39 cellular contexts compared by ENCODE assay signal in the genomic region with DNA sequence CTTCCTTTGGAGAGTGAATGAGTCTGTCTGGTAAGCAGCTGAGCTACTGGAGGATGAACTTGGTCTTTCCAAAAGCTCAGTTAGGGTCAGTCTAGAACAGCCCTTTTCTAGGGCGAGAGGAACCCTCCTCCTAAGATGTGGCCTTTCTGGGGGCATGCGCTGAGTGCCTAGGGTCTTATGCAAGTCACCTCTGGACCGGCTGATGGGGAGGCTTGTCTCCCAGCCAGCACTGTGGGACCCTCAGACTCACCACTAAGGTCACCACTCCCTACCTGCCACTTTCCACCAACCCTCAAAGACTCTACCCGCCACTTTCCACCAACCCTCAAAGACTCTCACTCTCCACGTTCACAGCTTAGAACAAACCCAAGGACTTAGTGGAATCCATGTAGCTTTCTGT.
"Had no signal": no experiment of that assay in that cellular context is flagged by ENCODE, and none has a peak within 500 bp of the region (broad histone marks: within the 10 kb centered on the region; RNA-seq: fewer than 3 reads in every experiment).

No MANE protein-coding gene starts in this region.

- H3K27me3 Mint-ChIP-seq: activated naive CD4-positive, alpha-beta T cell treated with anti-CD3 and anti-CD28 coated beads, Interleukin-2, amount 10 ng/mL, durations not matched to agents 7 days and 5 days; activated naive CD4-positive, alpha-beta T cell treated with anti-CD3 and anti-CD28 coated beads, Interleukin-2, amount 50 U/mL, for 24 hours; activated naive CD8-positive, alpha-beta T cell; activated naive CD8-positive, alpha-beta T cell treated with anti-CD3 and anti-CD28 coated beads for 36 hours; activated naive CD8-positive, alpha-beta T cell treated with anti-CD3 and anti-CD28 coated beads, Interleukin-2, amount 10 ng/mL, durations not matched to agents 7 days and 5 days; activated naive CD8-positive, alpha-beta T cell treated with anti-CD3 and anti-CD28 coated beads, Interleukin-2, amount 50 U/mL, for 24 hours; activated T-cell treated with anti-CD3 and anti-CD28 coated beads, Interleukin-2, amount 50 U/mL, for 24 hours; activated T-helper 17 cell treated with anti-CD3 and anti-CD28 coated beads, Interleukin-2, amount 50 U/mL, for 72 hours; central memory CD8-positive, alpha-beta T cell had no signal

- H3K36me3 ChIP-seq: brain microvascular endothelial cell, breast epithelium, cardiac muscle cell had no signal

- H3K27ac Mint-ChIP-seq: activated naive CD4-positive, alpha-beta T cell treated with anti-CD3 and anti-CD28 coated beads for 36 hours; activated naive CD4-positive, alpha-beta T cell treated with anti-CD3 and anti-CD28 coated beads, Interleukin-2, amount 10 ng/mL, durations not matched to agents 7 days and 5 days; activated naive CD4-positive, alpha-beta T cell treated with anti-CD3 and anti-CD28 coated beads, Interleukin-2, amount 50 U/mL, for 24 hours; activated naive CD8-positive, alpha-beta T cell; activated naive CD8-positive, alpha-beta T cell treated with anti-CD3 and anti-CD28 coated beads for 36 hours; activated naive CD8-positive, alpha-beta T cell treated with anti-CD3 and anti-CD28 coated beads, Interleukin-2, amount 10 ng/mL, durations not matched to agents 7 days and 5 days; activated naive CD8-positive, alpha-beta T cell treated with anti-CD3 and anti-CD28 coated beads, Interleukin-2, amount 50 U/mL, for 24 hours; activated T-cell treated with anti-CD3 and anti-CD28 coated beads, Interleukin-2, amount 50 U/mL, for 24 hours; activated T-cell treated with anti-CD3 and anti-CD28 coated beads, Interleukin-2, amount 50 U/mL, for 72 hours; activated T-helper 1 cell treated with anti-CD3 and anti-CD28 coated beads, Interleukin-12 subunit alpha, Interleukin-12 subunit beta, Interleukin-2, Interleukin-4 antibody, amounts not matched to agents 30 ng/mL and 10 ng/mL and 1 ng/mL, durations not matched to agents 14 hours and 24 hours and 36 hours; activated T-helper 17 cell treated with anti-CD3 and anti-CD28 coated beads, Interleukin-2, amount 50 U/mL, for 72 hours; activated T-helper 2 cell treated with anti-CD3 and anti-CD28 coated beads, Interferon-gamma antibody, Interleukin-2, Interleukin-4, amounts not matched to agents 10 μg/mL and 5 μg/mL and 100 μg/mL, durations not matched to agents 14 hours and 24 hours and 36 hours; brain had no signal

- H3K9me3 Mint-ChIP-seq: activated naive CD4-positive, alpha-beta T cell treated with anti-CD3 and anti-CD28 coated beads, Interleukin-2, amount 50 U/mL, for 24 hours had no signal

- ATAC-seq: activated naive CD4-positive, alpha-beta T cell treated with anti-CD3 and anti-CD28 coated beads, Interleukin-2, amount 50 U/mL, for 72 hours; activated naive CD8-positive, alpha-beta T cell treated with anti-CD3 and anti-CD28 coated beads, Interleukin-2, amount 50 U/mL, for 24 hours; activated T-cell treated with anti-CD3 and anti-CD28 coated beads, Interleukin-2, amount 50 U/mL, for 4 hours; activated T-cell treated with anti-CD3 and anti-CD28 coated beads, Interleukin-2, amount 50 U/mL, for 72 hours; activated T-helper 17 cell treated with anti-CD3 and anti-CD28 coated beads, Interleukin-2, amount 50 U/mL, for 72 hours; body of pancreas had no signal

- H3K4me1 Mint-ChIP-seq: activated naive CD4-positive, alpha-beta T cell treated with anti-CD3 and anti-CD28 coated beads, Interleukin-2, amount 10 ng/mL, durations not matched to agents 7 days and 5 days; activated naive CD4-positive, alpha-beta T cell treated with anti-CD3 and anti-CD28 coated beads, Interleukin-2, amount 50 U/mL, for 24 hours; activated naive CD8-positive, alpha-beta T cell treated with anti-CD3 and anti-CD28 coated beads for 36 hours; activated naive CD8-positive, alpha-beta T cell treated with anti-CD3 and anti-CD28 coated beads, Interleukin-2, amount 50 U/mL, for 24 hours; activated T-helper 17 cell treated with anti-CD3 and anti-CD28 coated beads, Interleukin-2, amount 50 U/mL, for 72 hours; brain had no signal

- H3K27ac ChIP-seq: adrenal gland, ascending aorta, body of pancreas, brain microvascular endothelial cell, breast epithelium, cardiac muscle cell had no signal

- H3K4me3 ChIP-seq: adrenal gland, ascending aorta, body of pancreas, breast epithelium, cardiac muscle cell had no signal

- DNase-seq: activated effector memory CD4-positive, alpha-beta T cell treated with anti-CD3 and anti-CD28 coated beads, Interleukin-2, amount 50 U/mL, for 16 hours; activated effector memory CD4-positive, alpha-beta T cell treated with Interleukin-2 at 50 U/mL for 16 hours; activated gamma-delta T cell; activated gamma-delta T cell treated with Interleukin-2 at 50 U/mL for 16 hours; activated naive CD4-positive, alpha-beta T cell; activated naive CD4-positive, alpha-beta T cell treated with anti-CD3 and anti-CD28 coated beads for 36 hours; activated naive CD4-positive, alpha-beta T cell treated with anti-CD3 and anti-CD28 coated beads, Interleukin-2, amount 10 ng/mL, durations not matched to agents 7 days and 5 days; activated naive CD4-positive, alpha-beta T cell treated with anti-CD3 and anti-CD28 coated beads, Interleukin-2, amount 50 U/mL, for 16 hours; activated naive CD4-positive, alpha-beta T cell treated with Interleukin-2 at 50 U/mL for 16 hours; activated naive CD8-positive, alpha-beta T cell treated with anti-CD3 and anti-CD28 coated beads for 36 hours; activated naive CD8-positive, alpha-beta T cell treated with anti-CD3 and anti-CD28 coated beads, Interleukin-2, amount 10 ng/mL, durations not matched to agents 7 days and 5 days; activated naive CD8-positive, alpha-beta T cell treated with anti-CD3 and anti-CD28 coated beads, Interleukin-2, amount 50 U/mL, for 24 hours; activated T-cell treated with anti-CD3 and anti-CD28 coated beads, Interleukin-2, amount 50 U/mL, for 1 hour; activated T-cell treated with anti-CD3 and anti-CD28 coated beads, Interleukin-2, amount 50 U/mL, for 24 hours; activated T-cell treated with anti-CD3 and anti-CD28 coated beads, Interleukin-2, amount 50 U/mL, for 4 hours; activated T-cell treated with anti-CD3 and anti-CD28 coated beads, Interleukin-2, amount 50 U/mL, for 48 hours; activated T-cell treated with anti-CD3 and anti-CD28 coated beads, Interleukin-2, amount 50 U/mL, for 72 hours; adrenal gland; amniotic stem cell; amygdala; anterior cingulate cortex; body of pancreas; brain microvascular endothelial cell; caudate nucleus; central memory CD4-positive, alpha-beta T cell; cerebellar nuclear complex had no signal

- H3K4me1 ChIP-seq: adrenal gland, ascending aorta, body of pancreas, breast epithelium had no signal

- H3K4me3 Mint-ChIP-seq: activated naive CD4-positive, alpha-beta T cell treated with anti-CD3 and anti-CD28 coated beads for 36 hours; activated naive CD4-positive, alpha-beta T cell treated with anti-CD3 and anti-CD28 coated beads, Interleukin-2, amount 10 ng/mL, durations not matched to agents 7 days and 5 days; activated naive CD4-positive, alpha-beta T cell treated with anti-CD3 and anti-CD28 coated beads, Interleukin-2, amount 50 U/mL, for 24 hours; activated naive CD8-positive, alpha-beta T cell; activated naive CD8-positive, alpha-beta T cell treated with anti-CD3 and anti-CD28 coated beads for 36 hours; activated naive CD8-positive, alpha-beta T cell treated with anti-CD3 and anti-CD28 coated beads, Interleukin-2, amount 10 ng/mL, durations not matched to agents 7 days and 5 days; activated naive CD8-positive, alpha-beta T cell treated with anti-CD3 and anti-CD28 coated beads, Interleukin-2, amount 50 U/mL, for 24 hours; activated T-cell treated with anti-CD3 and anti-CD28 coated beads, Interleukin-2, amount 50 U/mL, for 24 hours; activated T-cell treated with anti-CD3 and anti-CD28 coated beads, Interleukin-2, amount 50 U/mL, for 4 hours; activated T-cell treated with anti-CD3 and anti-CD28 coated beads, Interleukin-2, amount 50 U/mL, for 72 hours; activated T-helper 1 cell treated with anti-CD3 and anti-CD28 coated beads, Interleukin-12 subunit alpha, Interleukin-12 subunit beta, Interleukin-2, Interleukin-4 antibody, amounts not matched to agents 30 ng/mL and 10 ng/mL and 1 ng/mL, durations not matched to agents 14 hours and 24 hours and 36 hours; activated T-helper 17 cell treated with anti-CD3 and anti-CD28 coated beads, Interleukin-2, amount 50 U/mL, for 72 hours; brain; central memory CD8-positive, alpha-beta T cell had no signal

- H3K27me3 ChIP-seq: adrenal gland, ascending aorta, body of pancreas, brain microvascular endothelial cell, breast epithelium, cardiac muscle cell had no signal

- FAIRE-seq: astrocyte, bronchial epithelial cell had no signal
